ENCODE assay signal across 10 cellular contexts in the genomic region with DNA sequence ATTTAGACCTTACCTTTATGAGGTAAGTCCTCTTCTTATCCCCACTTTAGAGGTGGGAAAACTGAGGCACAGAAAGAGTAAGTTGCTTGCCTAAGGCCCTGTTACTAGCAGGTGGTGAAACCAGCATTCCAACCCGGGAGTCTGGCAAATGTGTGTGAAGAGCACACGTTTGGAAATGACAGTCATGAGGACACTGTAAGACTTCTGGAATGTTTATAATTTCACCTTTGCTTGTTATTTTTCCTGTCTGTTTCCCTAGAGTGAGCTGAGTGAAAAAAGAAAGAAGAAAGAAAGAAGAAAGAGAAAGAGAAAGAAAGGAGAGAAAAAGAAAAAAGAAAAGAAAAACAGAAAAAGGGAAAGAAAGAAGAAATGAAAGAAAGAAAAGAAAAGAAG. TPM values are rescaled to one million over a fixed set of nuclear protein-coding genes. Genes with fewer than 3 reads are reported as not detected.
DNase-seq lines count a peak whose midpoint lies in the region; ATAC-seq and TF ChIP-seq lines count a peak whose summit lies in the region.
"Had no signal": no experiment of that assay in that cellular context is flagged by ENCODE, and none has a peak within 500 bp of the region (broad histone marks: within the 10 kb centered on the region; RNA-seq: fewer than 3 reads in every experiment).

No MANE protein-coding gene starts in this region.

- DNase-seq in A172 (ENCODE audit: low spot score) (peak; percentile 78), astrocyte of the spinal cord (ENCODE audit: low read depth, low spot score) (peak; percentile 32), memory B cell (ENCODE audit: low spot score in 2 of 2) (no peak), nucleus accumbens (lab: John Stamatoyannopoulos, UW) (no peak), iPS-NIHi11 (ENCODE audit: low spot score) (no peak)

- CTCF ChIA-PET in HEK293 (lab: Yijun Ruan, JAX): interaction anchor here (1.4 kb wide), 1 partner anchor 398 kb away, joined by 6 read pairs; no protein-coding TSS in a partner anchor

- ATAC-seq in memory B cell (ENCODE audit: low read depth) (no peak), HG03342 (IDR thresholded peaks at IDR 0.05; ENCODE audit: unreplicated experiment) (no peak), HG03280 (IDR thresholded peaks at IDR 0.05; ENCODE audit: unreplicated experiment) (no peak)
- ATAC-seq: activated CD4-positive, CD25-positive, alpha-beta regulatory T cell treated with anti-CD3 and anti-CD28 coated beads, Interleukin-2, amount 50 U/mL, for 24 hours; psoas muscle had no signal

- H3K27ac ChIP-seq in HEK293 (ENCODE audit: extremely low read depth, low read depth, low read length): no peak overlapping the region
- H3K27ac ChIP-seq: psoas muscle had no signal

- in situ Hi-C loops in astrocyte of the spinal cord (cut with HindIII; ENCODE audit: low sequenced_read_pairs): no loop called here

- peak overlapping the region; percentile 42 for H3K27ac Mint-ChIP-seq in memory B cell

- H3K9me3 ChIP-seq in HEK293 (ENCODE audit: control insufficient read depth, insufficient read depth, low read depth, low read length): no peaks in the 10 kb centered on the region
- H3K9me3 ChIP-seq: psoas muscle had no signal

- H3K36me3 Mint-ChIP-seq in memory B cell: no peaks in the 10 kb centered on the region

- no peaks in the 10 kb centered on the region for H3K9me3 Mint-ChIP-seq in memory B cell

- H3K27me3 Mint-ChIP-seq in memory B cell: peaks cover 5% of the 10 kb centered on the region

- TF ChIP-seq CTCF in HEK293 (tag by site-specific recombination; IDR thresholded peaks at IDR 0.05) (no peak), astrocyte of the spinal cord (IDR thresholded peaks at IDR 0.05; ENCODE audit: low read depth, low read length) (no peak)

- peaks cover 14% of the 10 kb centered on the region for H3K4me1 ChIP-seq in HEK293 (ENCODE audit: control insufficient read depth, insufficient read depth, low read length)
- H3K4me1 ChIP-seq: psoas muscle had no signal

- no peaks in the 10 kb centered on the region for H3K36me3 ChIP-seq in HEK293 (ENCODE audit: control insufficient read depth in 2 of 2, insufficient read depth in 1 of 2, low read length in 2 of 2)

- H3K4me3 ChIP-seq in HEK293 (ENCODE audit: low read depth, low read length) (no peak overlapping the region), astrocyte of the spinal cord (ENCODE audit: low read depth, low read length) (no peak overlapping the region)

- no peak overlapping the region for H3K4me3 Mint-ChIP-seq in memory B cell

- peaks cover 6% of the 10 kb centered on the region for H3K4me1 Mint-ChIP-seq in memory B cell

- POLR2A ChIA-PET in HEK293 (lab: Yijun Ruan, JAX): interaction anchor here (1.0 to 1.2 kb wide), 3 partner anchors 15 to 292 kb away, joined by 3 to 9 read pairs (median 4); a partner anchor contains a TSS

TF ChIP-seq in HEK293, 187 proteins besides CTCF, POLR2A, EP300 and RAD21 (continues in another document):
- TF ChIP-seq, protein P1, sequence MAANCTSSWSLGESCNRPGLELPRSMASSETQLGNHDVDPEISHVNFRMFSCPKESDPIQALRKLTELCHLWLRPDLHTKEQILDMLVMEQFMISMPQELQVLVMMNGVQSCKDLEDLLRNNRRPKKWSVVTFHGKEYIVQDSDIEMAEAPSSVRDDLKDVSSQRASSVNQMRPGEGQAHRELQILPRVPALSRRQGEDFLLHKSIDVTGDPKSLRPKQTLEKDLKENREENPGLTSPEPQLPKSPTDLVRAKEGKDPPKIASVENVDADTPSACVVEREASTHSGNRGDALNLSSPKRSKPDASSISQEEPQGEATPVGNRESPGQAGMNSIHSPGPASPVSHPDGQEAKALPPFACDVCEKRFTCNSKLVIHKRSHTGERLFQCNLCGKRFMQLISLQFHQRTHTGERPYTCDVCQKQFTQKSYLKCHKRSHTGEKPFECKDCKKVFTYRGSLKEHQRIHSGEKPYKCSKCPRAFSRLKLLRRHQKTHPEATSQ (tag by site-specific recombination; IDR thresholded peaks at IDR 0.05): no peak
- TF ChIP-seq ZNF626 (tag by site-specific recombination; IDR thresholded peaks at IDR 0.05): no peak
- TF ChIP-seq OVOL3 (tag by site-specific recombination; IDR thresholded peaks at IDR 0.05): no peak
- TF ChIP-seq, protein P2, sequence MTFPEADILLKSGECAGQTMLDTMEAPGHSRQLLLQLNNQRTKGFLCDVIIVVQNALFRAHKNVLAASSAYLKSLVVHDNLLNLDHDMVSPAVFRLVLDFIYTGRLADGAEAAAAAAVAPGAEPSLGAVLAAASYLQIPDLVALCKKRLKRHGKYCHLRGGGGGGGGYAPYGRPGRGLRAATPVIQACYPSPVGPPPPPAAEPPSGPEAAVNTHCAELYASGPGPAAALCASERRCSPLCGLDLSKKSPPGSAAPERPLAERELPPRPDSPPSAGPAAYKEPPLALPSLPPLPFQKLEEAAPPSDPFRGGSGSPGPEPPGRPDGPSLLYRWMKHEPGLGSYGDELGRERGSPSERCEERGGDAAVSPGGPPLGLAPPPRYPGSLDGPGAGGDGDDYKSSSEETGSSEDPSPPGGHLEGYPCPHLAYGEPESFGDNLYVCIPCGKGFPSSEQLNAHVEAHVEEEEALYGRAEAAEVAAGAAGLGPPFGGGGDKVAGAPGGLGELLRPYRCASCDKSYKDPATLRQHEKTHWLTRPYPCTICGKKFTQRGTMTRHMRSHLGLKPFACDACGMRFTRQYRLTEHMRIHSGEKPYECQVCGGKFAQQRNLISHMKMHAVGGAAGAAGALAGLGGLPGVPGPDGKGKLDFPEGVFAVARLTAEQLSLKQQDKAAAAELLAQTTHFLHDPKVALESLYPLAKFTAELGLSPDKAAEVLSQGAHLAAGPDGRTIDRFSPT (tag by site-specific recombination; IDR thresholded peaks at IDR 0.05): no peak
- no peak for TF ChIP-seq ZSCAN16 (tag by site-specific recombination; IDR thresholded peaks at IDR 0.05)
- no peak for TF ChIP-seq BCL11A (tag by site-specific recombination; IDR thresholded peaks at IDR 0.05; ENCODE audit: low read depth)
- TF ChIP-seq ZNF830 (tag by site-specific recombination; IDR thresholded peaks at IDR 0.05; ENCODE audit: low read depth): no peak
- TF ChIP-seq PRDM1 (tag by site-specific recombination; IDR thresholded peaks at IDR 0.05): peak; percentile 98
- TF ChIP-seq, protein P3, sequence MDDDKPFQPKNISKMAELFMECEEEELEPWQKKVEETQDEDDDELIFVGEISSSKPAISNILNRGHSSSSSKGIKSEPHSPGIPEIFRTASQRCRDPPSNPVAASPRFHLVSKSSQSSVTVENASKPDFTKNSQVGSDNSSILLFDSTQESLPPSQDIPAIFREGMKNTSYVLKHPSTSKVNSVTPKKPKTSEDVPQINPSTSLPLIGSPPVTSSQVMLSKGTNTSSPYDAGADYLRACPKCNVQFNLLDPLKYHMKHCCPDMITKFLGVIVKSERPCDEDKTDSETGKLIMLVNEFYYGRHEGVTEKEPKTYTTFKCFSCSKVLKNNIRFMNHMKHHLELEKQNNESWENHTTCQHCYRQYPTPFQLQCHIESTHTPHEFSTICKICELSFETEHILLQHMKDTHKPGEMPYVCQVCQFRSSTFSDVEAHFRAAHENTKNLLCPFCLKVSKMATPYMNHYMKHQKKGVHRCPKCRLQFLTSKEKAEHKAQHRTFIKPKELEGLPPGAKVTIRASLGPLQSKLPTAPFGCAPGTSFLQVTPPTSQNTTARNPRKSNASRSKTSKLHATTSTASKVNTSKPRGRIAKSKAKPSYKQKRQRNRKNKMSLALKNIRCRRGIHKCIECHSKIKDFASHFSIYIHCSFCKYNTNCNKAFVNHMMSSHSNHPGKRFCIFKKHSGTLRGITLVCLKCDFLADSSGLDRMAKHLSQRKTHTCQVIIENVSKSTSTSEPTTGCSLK (tag by site-specific recombination; IDR thresholded peaks at IDR 0.05): no peak
- TF ChIP-seq ZFP41 (tag by site-specific recombination; IDR thresholded peaks at IDR 0.05; ENCODE audit: borderline replicate concordance): no peak
- TF ChIP-seq, protein P4, sequence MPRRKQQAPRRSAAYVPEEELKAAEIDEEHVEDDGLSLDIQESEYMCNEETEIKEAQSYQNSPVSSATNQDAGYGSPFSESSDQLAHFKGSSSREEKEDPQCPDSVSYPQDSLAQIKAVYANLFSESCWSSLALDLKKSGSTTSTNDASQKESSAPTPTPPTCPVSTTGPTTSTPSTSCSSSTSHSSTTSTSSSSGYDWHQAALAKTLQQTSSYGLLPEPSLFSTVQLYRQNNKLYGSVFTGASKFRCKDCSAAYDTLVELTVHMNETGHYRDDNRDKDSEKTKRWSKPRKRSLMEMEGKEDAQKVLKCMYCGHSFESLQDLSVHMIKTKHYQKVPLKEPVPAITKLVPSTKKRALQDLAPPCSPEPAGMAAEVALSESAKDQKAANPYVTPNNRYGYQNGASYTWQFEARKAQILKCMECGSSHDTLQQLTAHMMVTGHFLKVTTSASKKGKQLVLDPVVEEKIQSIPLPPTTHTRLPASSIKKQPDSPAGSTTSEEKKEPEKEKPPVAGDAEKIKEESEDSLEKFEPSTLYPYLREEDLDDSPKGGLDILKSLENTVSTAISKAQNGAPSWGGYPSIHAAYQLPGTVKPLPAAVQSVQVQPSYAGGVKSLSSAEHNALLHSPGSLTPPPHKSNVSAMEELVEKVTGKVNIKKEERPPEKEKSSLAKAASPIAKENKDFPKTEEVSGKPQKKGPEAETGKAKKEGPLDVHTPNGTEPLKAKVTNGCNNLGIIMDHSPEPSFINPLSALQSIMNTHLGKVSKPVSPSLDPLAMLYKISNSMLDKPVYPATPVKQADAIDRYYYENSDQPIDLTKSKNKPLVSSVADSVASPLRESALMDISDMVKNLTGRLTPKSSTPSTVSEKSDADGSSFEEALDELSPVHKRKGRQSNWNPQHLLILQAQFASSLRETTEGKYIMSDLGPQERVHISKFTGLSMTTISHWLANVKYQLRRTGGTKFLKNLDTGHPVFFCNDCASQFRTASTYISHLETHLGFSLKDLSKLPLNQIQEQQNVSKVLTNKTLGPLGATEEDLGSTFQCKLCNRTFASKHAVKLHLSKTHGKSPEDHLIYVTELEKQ (tag by site-specific recombination; IDR thresholded peaks at IDR 0.05; ENCODE audit: borderline replicate concordance): no peak
- TF ChIP-seq, protein P5, sequence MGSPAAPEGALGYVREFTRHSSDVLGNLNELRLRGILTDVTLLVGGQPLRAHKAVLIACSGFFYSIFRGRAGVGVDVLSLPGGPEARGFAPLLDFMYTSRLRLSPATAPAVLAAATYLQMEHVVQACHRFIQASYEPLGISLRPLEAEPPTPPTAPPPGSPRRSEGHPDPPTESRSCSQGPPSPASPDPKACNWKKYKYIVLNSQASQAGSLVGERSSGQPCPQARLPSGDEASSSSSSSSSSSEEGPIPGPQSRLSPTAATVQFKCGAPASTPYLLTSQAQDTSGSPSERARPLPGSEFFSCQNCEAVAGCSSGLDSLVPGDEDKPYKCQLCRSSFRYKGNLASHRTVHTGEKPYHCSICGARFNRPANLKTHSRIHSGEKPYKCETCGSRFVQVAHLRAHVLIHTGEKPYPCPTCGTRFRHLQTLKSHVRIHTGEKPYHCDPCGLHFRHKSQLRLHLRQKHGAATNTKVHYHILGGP (tag by site-specific recombination; IDR thresholded peaks at IDR 0.05): 0 out of 2 replicates have a peak, but pooled peaks have one; percentile 35
- no peak for TF ChIP-seq KLF7 (tag by site-specific recombination; IDR thresholded peaks at IDR 0.05; ENCODE audit: borderline replicate concordance)
- no peak for TF ChIP-seq ZNF184 (tag by site-specific recombination; IDR thresholded peaks at IDR 0.05)

RNA-seq across cellular contexts. Expression of a gene that starts 21.2 kb away (rescaled TPM):
- 96.9 and 104 TPM in 2 replicates for total RNA-seq in A172 (2014; rRNA removed; shearing (Covaris generic))

Comparison
In these comparisons a context has a peak if more than half of its experiments do, and no peak if none do; other contexts are left out.
1. DNase-seq: peak in A172 (single experiment) and astrocyte of the spinal cord (single experiment); none in memory B cell (0 of 2), nucleus accumbens (0 of 56) and iPS-NIHi11 (single experiment).